In the genomic region with DNA sequence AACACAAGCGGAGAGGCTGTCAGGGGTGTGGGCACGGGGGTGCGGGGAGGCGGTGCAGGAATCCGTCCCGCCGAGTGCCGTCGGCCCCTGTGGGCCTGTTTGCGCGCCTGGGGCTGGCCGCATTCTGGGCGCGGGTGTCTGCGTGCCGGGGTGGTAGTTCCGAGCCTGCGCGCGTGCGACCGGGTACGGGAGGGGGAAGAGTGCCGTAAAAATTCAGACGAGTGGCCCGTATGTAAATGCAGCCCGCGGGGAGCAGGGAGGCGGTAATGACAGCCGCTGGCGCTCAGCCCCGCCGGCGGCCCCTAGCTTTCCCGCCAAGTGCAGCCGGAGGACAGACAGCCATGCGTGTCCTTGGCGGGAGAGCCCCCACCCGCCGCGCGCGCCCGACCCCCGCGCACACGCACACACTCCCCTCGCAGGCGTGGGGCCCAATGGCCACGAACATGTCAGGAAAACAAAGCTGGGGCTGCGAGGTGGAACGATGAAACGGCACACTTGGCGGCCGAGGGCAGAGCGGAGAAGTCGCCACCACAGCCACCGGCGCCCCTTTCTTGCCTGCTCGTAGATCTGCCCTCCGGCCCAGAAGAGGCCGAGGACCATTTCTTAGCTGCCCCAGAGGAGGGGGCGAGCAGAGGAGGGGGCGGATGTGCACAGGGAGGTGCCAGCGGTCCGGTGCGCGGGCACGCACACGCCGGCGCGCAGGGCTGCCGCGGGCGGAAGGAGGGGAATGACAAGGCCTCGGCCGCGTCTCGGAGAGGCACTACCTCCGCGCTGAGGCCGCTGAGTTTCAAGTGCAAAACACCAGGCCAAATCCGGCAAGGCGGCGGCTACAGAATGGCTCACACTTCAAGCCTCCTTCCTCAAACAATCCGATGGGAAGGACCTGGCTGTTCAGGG, we compare ENCODE assay signal across 8 cellular contexts.
A peak's percentile ranks its signal among the peaks of the same experiment; 100 is the strongest.
DNase-seq lines count a peak whose midpoint lies in the region; ATAC-seq and TF ChIP-seq lines count a peak whose summit lies in the region.

No MANE protein-coding gene starts in this region.

- peaks cover 69% of the 10 kb centered on the region for H3K27me3 Mint-ChIP-seq in HFFc6 (ENCODE audit: insufficient read depth)

- H3K9me3 Mint-ChIP-seq in HFFc6, result no peaks in the 10 kb centered on the region

- H3K27ac ChIP-seq in muscle layer of colon (ENCODE audit: low read depth, low read length), result no peak overlapping the region

- H3K36me3 ChIP-seq in muscle layer of colon (ENCODE audit: insufficient read depth, low read length), result no peaks in the 10 kb centered on the region

- H3K4me3 Mint-ChIP-seq in HFFc6, result no peak overlapping the region

- TF ChIP-seq CTCF in HFFc6 (IDR thresholded peaks at IDR 0.05), result no peak

- no peak overlapping the region for H3K27ac Mint-ChIP-seq in HFFc6

- ATAC-seq in GM19467 (IDR thresholded peaks at IDR 0.05; ENCODE audit: unreplicated experiment) (peak; percentile 65), HG03558 (IDR thresholded peaks at IDR 0.05; ENCODE audit: extremely low read depth, unreplicated experiment) (peak; percentile 38)

- peaks cover 17% of the 10 kb centered on the region for H3K4me1 ChIP-seq in muscle layer of colon (ENCODE audit: insufficient read depth, low read length)

- peak; percentile 90 for DNase-seq in Daoy (ENCODE audit: low read depth)
- DNase-seq in SHP77 (lab: John Stamatoyannopoulos, UW), result peak; percentile 78 to 85
- peak; percentile 34 for DNase-seq in dermis blood vessel endothelial cell
- DNase-seq in HFFc6, result no peak
- no peak for DNase-seq in mesenteric fat pad (ENCODE audit: low spot score)

- peaks cover 5% of the 10 kb centered on the region for H3K9me3 ChIP-seq in muscle layer of colon (ENCODE audit: low read length)

- H3K9ac ChIP-seq in muscle layer of colon (ENCODE audit: low read length), result no peak overlapping the region

- H3K4me1 Mint-ChIP-seq in HFFc6 (ENCODE audit: low read depth), result peaks cover 19% of the 10 kb centered on the region

- H3K4me3 ChIP-seq in muscle layer of colon (ENCODE audit: low read depth in 1 of 2, low read length in 2 of 2), result peak overlapping the region; percentile 47 to 51

- H3K27me3 ChIP-seq in muscle layer of colon (ENCODE audit: control insufficient read depth in 1 of 2, insufficient read depth in 2 of 2, low read length in 2 of 2), result peaks cover 90 to 91% of the 10 kb centered on the region in 2 donors

- H3K36me3 Mint-ChIP-seq in HFFc6 (ENCODE audit: low read depth), result no peaks in the 10 kb centered on the region

Comparison
In these comparisons a context has a peak if more than half of its experiments do, and no peak if none do; other contexts are left out.
1. DNase-seq: peak in Daoy (single experiment), SHP77 (2 of 2) and dermis blood vessel endothelial cell (single experiment); none in HFFc6 (single experiment) and mesenteric fat pad (single experiment).